In genomic region chr2:98805412-98806265, GRCh38 we compare ENCODE assay signal across 9 cellular contexts.
DNase-seq lines count a peak whose midpoint lies in the region; ATAC-seq, FAIRE-seq and TF ChIP-seq lines count a peak whose summit lies in the region.
"Had no signal": no experiment of that assay in that cellular context is flagged by ENCODE, and none has a peak within 500 bp of the region (broad histone marks: within the 10 kb centered on the region; RNA-seq: fewer than 3 reads in every experiment).

No MANE protein-coding gene starts in this region.

- no peak overlapping the region for H3K4me3 Mint-ChIP-seq in activated CD4-positive, alpha-beta T cell treated with anti-CD3 and anti-CD28 coated beads, Interleukin-2, amount 10 ng/mL, durations not matched to agents 24 days and 14 days

- H3K27ac Mint-ChIP-seq in activated CD4-positive, alpha-beta T cell treated with anti-CD3 and anti-CD28 coated beads, Interleukin-2, amount 10 ng/mL, durations not matched to agents 24 days and 14 days = no peak overlapping the region

- ATAC-seq in lung (ENCODE audit: insufficient read depth, low FRiP score) (peak; percentile 62), gastrocnemius medialis (no peak)

- no peaks in the 10 kb centered on the region for H3K36me3 ChIP-seq in bronchial epithelial cell (ENCODE audit: control insufficient read depth, insufficient read depth, low read length)
- H3K36me3 ChIP-seq in lung (ENCODE audit: control insufficient read depth in 2 of 2, insufficient read depth in 2 of 2, low read length in 2 of 2) = peaks cover 0 to 4% of the 10 kb centered on the region in 2 donors
- no peaks in the 10 kb centered on the region for H3K36me3 ChIP-seq in gastrocnemius medialis
- H3K36me3 ChIP-seq in kidney (ENCODE audit: control insufficient read depth in 1 of 2, insufficient read depth in 2 of 2, low read length in 2 of 2) = no peaks in the 10 kb centered on the region

- H3K9me3 ChIP-seq in lung (ENCODE audit: control insufficient read depth in 2 of 2, insufficient read depth in 1 of 2, low read length in 1 of 2) = peaks cover 0 to 3% of the 10 kb centered on the region in 2 donors
- H3K9me3 ChIP-seq in gastrocnemius medialis = no peaks in the 10 kb centered on the region
- no peaks in the 10 kb centered on the region for H3K9me3 ChIP-seq in kidney (ENCODE audit: control insufficient read depth in 1 of 2, low read length in 2 of 2)

- H3K9ac ChIP-seq in kidney (ENCODE audit: low read length in 2 of 2) = no peak overlapping the region

- intact Hi-C loops in activated CD4-positive, alpha-beta T cell treated with anti-CD3 and anti-CD28 coated beads, Interleukin-2, amount 10 ng/mL, durations not matched to agents 24 days and 14 days (cut with micrococcal nuclease) = loop anchor here (5.0 kb wide), 1 partner anchor 33 kb away; no protein-coding TSS in a partner anchor
- intact Hi-C loops in gastrocnemius medialis (cut with DNase I; ENCODE audit: low total_unique reads) = no loop called here
- intact Hi-C loops in kidney (cut with DNase I) = no loop called here

- TF ChIP-seq POLR2A in NB4 (IDR thresholded peaks at IDR 0.05; ENCODE audit: extremely low read depth, insufficient read length) (peak; percentile 33), gastrocnemius medialis (IDR thresholded peaks at IDR 0.05) (no peak)

- H3K27me3 ChIP-seq in bronchial epithelial cell (ENCODE audit: control insufficient read depth, insufficient read depth, low read length) = no peaks in the 10 kb centered on the region
- H3K27me3 ChIP-seq in lung (ENCODE audit: control insufficient read depth, insufficient read depth) = no peaks in the 10 kb centered on the region
- H3K27me3 ChIP-seq in gastrocnemius medialis = no peaks in the 10 kb centered on the region

- FAIRE-seq in bronchial epithelial cell (lab: Jason Lieb, UNC) (no peak), kidney (lab: Jason Lieb, UNC) (no peak)

- H3K4me3 ChIP-seq in NB4 (ENCODE audit: low read depth, low read length) (peak overlapping the region; percentile 10), bronchial epithelial cell (ENCODE audit: low read depth, low read length) (no peak overlapping the region), lung (no peak overlapping the region), gastrocnemius medialis (no peak overlapping the region), kidney (ENCODE audit: low read length in 2 of 2) (no peak overlapping the region)

- TF ChIP-seq CTCF in NB4 (IDR thresholded peaks at IDR 0.05; ENCODE audit: low read depth, low read length) (no peak), bronchial epithelial cell (IDR thresholded peaks at IDR 0.05; ENCODE audit: insufficient read depth, low read length, severe bottlenecking) (no peak), lung (IDR thresholded peaks at IDR 0.05; ENCODE audit: control extremely low read depth, extremely low read depth) (no peak), gastrocnemius medialis (IDR thresholded peaks at IDR 0.05 in 4 of 5, conservative IDR thresholded peaks at IDR 0.05 in 1 of 5) (no peak), kidney (IDR thresholded peaks at IDR 0.05; ENCODE audit: borderline replicate concordance, extremely low read depth, insufficient read depth) (no peak)

- H3K36me3 Mint-ChIP-seq in activated CD4-positive, alpha-beta T cell treated with anti-CD3 and anti-CD28 coated beads, Interleukin-2, amount 10 ng/mL, durations not matched to agents 24 days and 14 days (ENCODE audit: low read depth) = no peaks in the 10 kb centered on the region

- DNase-seq in AG08395 (ENCODE audit: low spot score) (peak; percentile 26), NB4 (ENCODE audit: low read depth) (peak; percentile 100), bronchial epithelial cell (ENCODE audit: low read depth) (peak; percentile 91), lung (ENCODE audit: low spot score) (peak; percentile 82), NCI-H1930 (lab: John Stamatoyannopoulos, UW) (no peak), gastrocnemius medialis (no peak), kidney (no peak)
- no peak for DNase-seq in activated CD4-positive, alpha-beta T cell treated with anti-CD3 and anti-CD28 coated beads, Interleukin-2, amount 10 ng/mL, durations not matched to agents 24 days and 14 days

- peaks cover 13 to 28% of the 10 kb centered on the region in 2 donors for H3K4me1 ChIP-seq in lung (ENCODE audit: control insufficient read depth in 2 of 2, insufficient read depth in 2 of 2, low read length in 2 of 2)
- peaks cover 0 to 7% of the 10 kb centered on the region in 2 donors for H3K4me1 ChIP-seq in gastrocnemius medialis
- peaks cover 5 to 9% of the 10 kb centered on the region in 2 donors for H3K4me1 ChIP-seq in kidney (ENCODE audit: control insufficient read depth in 1 of 2, insufficient read depth in 1 of 2, low read depth in 1 of 2, low read length in 2 of 2)

- WGBS in lung, 2 donors = 27 to 37% methylated on average over 12 of the region's 12 CpGs

- H3K27ac ChIP-seq in lung (ENCODE audit: low read depth in 1 of 2, low read length in 1 of 2) (peak overlapping the region; percentile 54 to 78), gastrocnemius medialis (no peak overlapping the region), kidney (ENCODE audit: low read depth in 2 of 2, low read length in 2 of 2) (no peak overlapping the region)
- H3K27ac ChIP-seq: C4-2B had no signal

- no peaks in the 10 kb centered on the region for H3K9me3 Mint-ChIP-seq in activated CD4-positive, alpha-beta T cell treated with anti-CD3 and anti-CD28 coated beads, Interleukin-2, amount 10 ng/mL, durations not matched to agents 24 days and 14 days

- H3K4me1 Mint-ChIP-seq in activated CD4-positive, alpha-beta T cell treated with anti-CD3 and anti-CD28 coated beads, Interleukin-2, amount 10 ng/mL, durations not matched to agents 24 days and 14 days = peaks cover 16% of the 10 kb centered on the region

- peaks cover 9% of the 10 kb centered on the region for H3K27me3 Mint-ChIP-seq in activated CD4-positive, alpha-beta T cell treated with anti-CD3 and anti-CD28 coated beads, Interleukin-2, amount 10 ng/mL, durations not matched to agents 24 days and 14 days

- in situ Hi-C loops in gastrocnemius medialis (cut with MboI; ENCODE audit: low sequenced_read_pairs in 4 of 4) = no loop called here

Comparison
In these comparisons a context has a peak if more than half of its experiments do, and no peak if none do; other contexts are left out.
1. DNase-seq: peak in AG08395 (single experiment), NB4 (single experiment), bronchial epithelial cell (single experiment) and lung (single experiment); none in NCI-H1930 (0 of 2), activated CD4-positive, alpha-beta T cell treated with anti-CD3 and anti-CD28 coated beads, Interleukin-2, amount 10 ng/mL, durations not matched to agents 24 days and 14 days (single experiment), gastrocnemius medialis (0 of 2) and kidney (single experiment).
2. H3K27ac ChIP-seq: peak in lung (2 of 2); none in gastrocnemius medialis (0 of 4) and kidney (0 of 2).